ENCODE assay signal across 1 cellular context in genomic region chr4:139015269-139015947, GRCh38.
TF ChIP-seq lines count a peak whose summit lies in the region.

Gene NOCT, plus strand, starts transcription at chr4:139015781. Its CDS starts 201 bp downstream, at chr4:139015982.

TF ChIP-seq in HepG2, 621 proteins besides CTCF, POLR2A, EP300 and RAD21 (continued from another document and continues in another):
- TF ChIP-seq CSRNP2 (CRISPR knock-in tag; conservative IDR thresholded peaks at IDR 0.05; ENCODE audit: low read depth) (no peak), ZMYM3 (CRISPR knock-in tag; IDR thresholded peaks at IDR 0.05) (peak; percentile 27; the same call in 1 of the 2 replicates), PHF5A (CRISPR knock-in tag; IDR thresholded peaks at IDR 0.05; ENCODE audit: low read depth, unreplicated experiment) (no peak), ATF5 (CRISPR knock-in tag; IDR thresholded peaks at IDR 0.05; ENCODE audit: low read depth) (0 out of 2 replicates have a peak, but pooled peaks have one; percentile 16), MTA3 (CRISPR knock-in tag; IDR thresholded peaks at IDR 0.05) (no peak), ZNF777 (CRISPR knock-in tag; IDR thresholded peaks at IDR 0.05) (peak; percentile 65; the same call in 1 of the 2 replicates), ZNF337 (CRISPR knock-in tag; IDR thresholded peaks at IDR 0.05; ENCODE audit: borderline replicate concordance, low read depth) (peak; percentile 69; the same call in 1 of the 2 replicates), GATA4 (IDR thresholded peaks at IDR 0.05; ENCODE audit: borderline replicate concordance, low read depth) (no peak; the same call in 1 of the 2 replicates), E2F1 (CRISPR knock-in tag; IDR thresholded peaks at IDR 0.05) (peak; percentile 63; the same call in 1 of the 2 replicates), ZNF790 (CRISPR knock-in tag; IDR thresholded peaks at IDR 0.05; ENCODE audit: borderline replicate concordance) (peak; percentile 53; the same call in 1 of the 2 replicates), ETV6 (CRISPR knock-in tag; conservative IDR thresholded peaks at IDR 0.05) (peak; percentile 64; the same call in 1 of the 2 replicates), IKZF4 (CRISPR knock-in tag; IDR thresholded peaks at IDR 0.05; ENCODE audit: borderline replicate concordance, low read depth, not compliant biosample characterization) (peak; percentile 75), GATAD2A (CRISPR knock-in tag; IDR thresholded peaks at IDR 0.05) (peak; percentile 58), ZNF556 (CRISPR knock-in tag; IDR thresholded peaks at IDR 0.05; ENCODE audit: borderline replicate concordance) (0 out of 2 replicates have a peak, but pooled peaks have one; percentile 15), IRX3 (CRISPR knock-in tag; IDR thresholded peaks at IDR 0.05; ENCODE audit: borderline replicate concordance, low read depth) (0 out of 2 replicates have a peak, but pooled peaks have one; percentile 18), ATF1 (CRISPR knock-in tag; IDR thresholded peaks at IDR 0.05) (peak; percentile 63; the same call in 1 of the 2 replicates), BHLHE40 (IDR thresholded peaks at IDR 0.05; ENCODE audit: low read length) (peak; percentile 95), PBX2 (CRISPR knock-in tag; IDR thresholded peaks at IDR 0.05) (no peak), ZNF589 (CRISPR knock-in tag; conservative IDR thresholded peaks at IDR 0.05) (peak; percentile 71; the same call in 1 of the 2 replicates), ZNF329 (CRISPR knock-in tag; IDR thresholded peaks at IDR 0.05; ENCODE audit: low read depth) (no peak; the same call in 1 of the 2 replicates), NFATC3 (CRISPR knock-in tag; IDR thresholded peaks at IDR 0.05) (0 out of 2 replicates have a peak, but pooled peaks have one; percentile 22), ZNF577 (CRISPR knock-in tag; IDR thresholded peaks at IDR 0.05; ENCODE audit: borderline replicate concordance, low read depth) (no peak), KLF13 (CRISPR knock-in tag; IDR thresholded peaks at IDR 0.05) (no peak), ZNF512B (CRISPR knock-in tag; IDR thresholded peaks at IDR 0.05; ENCODE audit: borderline replicate concordance) (0 out of 2 replicates have a peak, but pooled peaks have one; percentile 59), ZSCAN21 (CRISPR knock-in tag; IDR thresholded peaks at IDR 0.05; ENCODE audit: borderline replicate concordance) (0 out of 2 replicates have a peak, but pooled peaks have one; percentile 38), SIN3B (IDR thresholded peaks at IDR 0.05; ENCODE audit: low read length) (no peak), HMGXB4 (CRISPR knock-in tag; IDR thresholded peaks at IDR 0.05; ENCODE audit: borderline replicate concordance in 1 of 2, low read depth in 1 of 2) (peak; percentile 58 to 84; a peak in 2 of 4 replicates), FOXJ3 (CRISPR knock-in tag; IDR thresholded peaks at IDR 0.05; ENCODE audit: borderline replicate concordance) (0 out of 2 replicates have a peak, but pooled peaks have one; percentile 49), ZNF530 (CRISPR knock-in tag; IDR thresholded peaks at IDR 0.05; ENCODE audit: low read depth) (no peak), ZBED4 (CRISPR knock-in tag; IDR thresholded peaks at IDR 0.05; ENCODE audit: borderline replicate concordance) (0 out of 2 replicates have a peak, but pooled peaks have one; percentile 31), ZNF616 (CRISPR knock-in tag; IDR thresholded peaks at IDR 0.05; ENCODE audit: low read depth) (peak; percentile 31; the same call in 1 of the 2 replicates), ZNF24 (IDR thresholded peaks at IDR 0.05) (no peak), ZNF136 (CRISPR knock-in tag; IDR thresholded peaks at IDR 0.05; ENCODE audit: low read depth) (no peak), PHF8 (CRISPR knock-in tag; IDR thresholded peaks at IDR 0.05) (peak; percentile 90), USF2 (IDR thresholded peaks at IDR 0.05; ENCODE audit: low read depth, low read length) (peak; percentile 78), USF2 (CRISPR knock-in tag; IDR thresholded peaks at IDR 0.05; ENCODE audit: borderline replicate concordance) (peak; percentile 29; the same call in 1 of the 2 replicates), HBP1 (CRISPR knock-in tag; IDR thresholded peaks at IDR 0.05; ENCODE audit: low read depth) (peak; percentile 56; the same call in 1 of the 2 replicates), ZNF724P (CRISPR knock-in tag; IDR thresholded peaks at IDR 0.05; ENCODE audit: borderline replicate concordance) (peak; percentile 81; the same call in 1 of the 2 replicates), UBTF (CRISPR knock-in tag; IDR thresholded peaks at IDR 0.05) (peak; percentile 99)
